15 cellular contexts compared by ENCODE assay signal in the genomic region with DNA sequence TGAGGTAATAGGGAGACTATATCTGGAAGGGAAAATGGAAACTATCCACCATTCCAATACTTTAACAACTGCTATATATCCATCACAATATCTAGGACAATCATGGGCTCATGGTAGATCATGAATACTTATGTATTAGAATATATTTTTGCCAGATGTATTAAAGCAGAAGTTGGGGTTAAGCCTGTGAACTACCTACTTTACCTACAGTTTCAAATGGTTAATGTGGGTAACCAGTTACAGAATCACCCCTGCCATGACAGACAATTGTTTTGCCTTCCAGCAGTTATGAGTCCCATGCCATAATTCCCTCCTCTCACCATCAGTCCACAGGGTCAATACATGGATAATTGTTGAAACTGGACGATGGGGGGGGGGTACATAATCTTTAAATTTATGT. TPM values are rescaled to one million over a fixed set of nuclear protein-coding genes. Genes with fewer than 3 reads are reported as not detected.
DNase-seq lines count a peak whose midpoint lies in the region; ATAC-seq and TF ChIP-seq lines count a peak whose summit lies in the region.
"Had no signal": no experiment of that assay in that cellular context is flagged by ENCODE, and none has a peak within 500 bp of the region (broad histone marks: within the 10 kb centered on the region; RNA-seq: fewer than 3 reads in every experiment).

No MANE protein-coding gene starts in this region.

- DNase-seq in lower lobe of right lung (no peak), NCI-H1436 treated with DMSO at 0.1 percent for 48 hours (lab: John Stamatoyannopoulos, UW) (no peak), SK-N-DZ (ENCODE audit: low spot score) (no peak)
- no peak for DNase-seq in stimulated activated CD4-positive, alpha-beta T cell treated with anti-CD3 and anti-CD28 coated beads, Interleukin-4, amount 100 ng/mL, for 4 hours
- DNase-seq: activated CD4-positive, alpha-beta T cell treated with anti-CD3 and anti-CD28 coated beads for 36 hours; activated effector memory CD4-positive, alpha-beta T cell treated with anti-CD3 and anti-CD28 coated beads, Interleukin-2, amount 50 U/mL, for 16 hours; mesenchymal stem cell; NCI-H526; stimulated activated CD4-positive, alpha-beta T cell treated with anti-CD3 and anti-CD28 coated beads, Interleukin-4, amount 100 ng/mL, for 24 hours had no signal

- no peak overlapping the region for H3K27ac ChIP-seq in BLaER1
- no peak overlapping the region for H3K27ac ChIP-seq in lower lobe of right lung
- H3K27ac ChIP-seq: A549, SK-N-MC had no signal

- no peaks in the 10 kb centered on the region for H3K27me3 ChIP-seq in BLaER1
- H3K27me3 ChIP-seq in lower lobe of right lung (ENCODE audit: low read depth) = no peaks in the 10 kb centered on the region

- peak; percentile 37 for ATAC-seq in GM19043 (IDR thresholded peaks at IDR 0.05; ENCODE audit: low read depth, unreplicated experiment)
- peak; percentile 72 for ATAC-seq in HG02588 (IDR thresholded peaks at IDR 0.05; ENCODE audit: unreplicated experiment)
- ATAC-seq in HG03196 (IDR thresholded peaks at IDR 0.05; ENCODE audit: unreplicated experiment) = peak; percentile 57
- ATAC-seq in lower lobe of right lung = no peak
- ATAC-seq: A549; activated CD4-positive, alpha-beta T cell treated with anti-CD3 and anti-CD28 coated beads for 36 hours had no signal

- intact Hi-C loops in lower lobe of right lung (cut with DNase I) = no loop called here

- H3K4me3 ChIP-seq in BLaER1 (no peak overlapping the region), lower lobe of right lung (no peak overlapping the region)
- H3K4me3 ChIP-seq: A549, SK-N-MC had no signal

- H3K36me3 ChIP-seq in BLaER1 (no peaks in the 10 kb centered on the region), lower lobe of right lung (no peaks in the 10 kb centered on the region)

- H3K4me1 ChIP-seq in BLaER1 (peaks cover 54% of the 10 kb centered on the region), lower lobe of right lung (no peaks in the 10 kb centered on the region)
- H3K4me1 ChIP-seq: A549 had no signal

- H3K9ac ChIP-seq in BLaER1 = no peak overlapping the region

- peak overlapping the region; percentile 17; the same call in 1 of the 2 replicates for H3K4me2 ChIP-seq in BLaER1
- H3K4me2 ChIP-seq: A549 had no signal

- peaks cover 20% of the 10 kb centered on the region for H3K9me3 ChIP-seq in BLaER1
- H3K9me3 ChIP-seq in lower lobe of right lung = no peaks in the 10 kb centered on the region
- H3K9me3 ChIP-seq: A549 had no signal

- no peaks in the 10 kb centered on the region for H4K20me1 ChIP-seq in BLaER1

- TF ChIP-seq CTCF in lower lobe of right lung (IDR thresholded peaks at IDR 0.05) = no peak

RNA-seq across cellular contexts. Expression of a gene that starts 29.9 kb away (rescaled TPM):
- total RNA-seq in lower lobe of right lung = 85.1 TPM
- 5.6 and 9.2 TPM in 2 replicates for polyA plus RNA-seq in SK-N-DZ (2014; cell fraction: cytosol; rRNA removed)
- 5.9 and 9.2 TPM in 2 replicates for polyA plus RNA-seq in SK-N-DZ (2014; cell fraction: nucleus; rRNA removed)

Comparison
In these comparisons a context has a peak if more than half of its experiments do, and no peak if none do; other contexts are left out.
1. ATAC-seq: peak in GM19043 (single experiment), HG02588 (single experiment) and HG03196 (single experiment); none in lower lobe of right lung (0 of 2).